1 cellular context compared by ENCODE assay signal in genomic region chr17:41913798-41914197, GRCh38.
TF ChIP-seq lines count a peak whose summit lies in the region.

No MANE protein-coding gene starts in this region.

TF ChIP-seq in SK-N-SH treated with all-trans-retinoic acid at 6 μM for 48 hours, 23 proteins besides CTCF, POLR2A, EP300 and RAD21:
- TF ChIP-seq CREB5 (CRISPR knock-in tag; IDR thresholded peaks at IDR 0.05; ENCODE audit: low read depth) (no peak), ZFP30 (CRISPR knock-in tag; IDR thresholded peaks at IDR 0.05) (no peak), ESRRG (CRISPR knock-in tag; IDR thresholded peaks at IDR 0.05) (no peak), TCF4 (CRISPR knock-in tag; IDR thresholded peaks at IDR 0.05; ENCODE audit: borderline replicate concordance) (no peak), ARNTL (CRISPR knock-in tag; IDR thresholded peaks at IDR 0.05; ENCODE audit: borderline replicate concordance, low read depth) (no peak), CSRNP3 (CRISPR knock-in tag; IDR thresholded peaks at IDR 0.05) (no peak), TSHZ2 (CRISPR knock-in tag; IDR thresholded peaks at IDR 0.05) (no peak), ZNF70 (CRISPR knock-in tag; IDR thresholded peaks at IDR 0.05) (no peak), ZC3H10 (CRISPR knock-in tag; IDR thresholded peaks at IDR 0.05) (no peak), CSDC2 (CRISPR knock-in tag; IDR thresholded peaks at IDR 0.05) (no peak)
TF ChIP-seq in SK-N-SH treated with all-trans-retinoic acid at 6 μM for 48 hours: peak in this region for 0.
